Comparison of ENCODE assay signal across 32 cellular contexts in the genomic region with DNA sequence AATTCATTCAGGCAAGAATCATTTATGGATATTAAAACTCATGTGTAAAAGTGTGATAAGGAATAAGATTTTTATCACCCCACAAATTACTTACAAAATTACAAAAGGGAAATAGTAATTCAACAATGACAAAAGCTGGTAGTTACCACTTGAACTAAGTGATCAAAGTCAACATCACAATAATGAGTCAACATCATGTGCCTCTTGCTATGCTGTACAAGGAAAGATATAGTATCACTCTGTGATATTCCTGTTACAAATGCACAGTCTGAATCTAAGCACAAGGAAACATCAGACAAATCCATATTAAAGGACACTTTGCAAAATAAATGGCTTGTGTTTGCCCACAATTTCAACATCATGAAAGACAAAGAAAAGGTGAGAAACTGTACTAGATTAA.
"Had no signal": no experiment of that assay in that cellular context is flagged by ENCODE, and none has a peak within 500 bp of the region (broad histone marks: within the 10 kb centered on the region; RNA-seq: fewer than 3 reads in every experiment).

No MANE protein-coding gene starts in this region.

- H3K9me3 ChIP-seq: ascending aorta, neutrophil, ovary, upper lobe of right lung had no signal

- H3K9me3 Mint-ChIP-seq: stimulated activated effector memory CD8-positive, alpha-beta T cell treated with anti-CD3 and anti-CD28 coated beads, Interleukin-12 subunit alpha, Interleukin-12 subunit beta, amount 100 ng/mL, for 72 hours had no signal

- H3K27me3 ChIP-seq: ascending aorta, foreskin keratinocyte, neutrophil, ovary, upper lobe of right lung had no signal

- H3K4me3 ChIP-seq: ascending aorta, ovary, skin epidermis, upper lobe of right lung had no signal

- H3K27ac Mint-ChIP-seq: activated naive CD4-positive, alpha-beta T cell treated with anti-CD3 and anti-CD28 coated beads for 36 hours; activated naive CD8-positive, alpha-beta T cell treated with anti-CD3 and anti-CD28 coated beads for 36 hours; activated T-helper 1 cell treated with anti-CD3 and anti-CD28 coated beads, Interleukin-12 subunit alpha, Interleukin-12 subunit beta, Interleukin-2, Interleukin-4 antibody, amounts not matched to agents 30 ng/mL and 10 ng/mL and 1 ng/mL, durations not matched to agents 14 hours and 24 hours and 36 hours; brain; progenitor cell of endocrine pancreas; stimulated activated effector memory CD8-positive, alpha-beta T cell treated with anti-CD3 and anti-CD28 coated beads, Interleukin-12 subunit alpha, Interleukin-12 subunit beta, amount 100 ng/mL, for 72 hours; stimulated activated naive CD8-positive, alpha-beta T cell treated with anti-CD3 and anti-CD28 coated beads, Interleukin-15, amount 100 ng/mL, for 72 hours; T-helper 1 cell treated with Interleukin-12 subunit alpha and Interleukin-12 subunit beta and Interleukin-4 antibody, amounts not matched to agents 30 μg/mL and 1 μg/mL, for 36 hours had no signal

- H3K4me1 ChIP-seq: ascending aorta, foreskin keratinocyte, upper lobe of right lung had no signal

- H3K4me3 Mint-ChIP-seq: activated naive CD4-positive, alpha-beta T cell treated with anti-CD3 and anti-CD28 coated beads for 36 hours; activated naive CD8-positive, alpha-beta T cell treated with anti-CD3 and anti-CD28 coated beads for 36 hours; activated T-helper 1 cell treated with anti-CD3 and anti-CD28 coated beads, Interleukin-12 subunit alpha, Interleukin-12 subunit beta, Interleukin-2, Interleukin-4 antibody, amounts not matched to agents 30 ng/mL and 10 ng/mL and 1 ng/mL, durations not matched to agents 14 hours and 24 hours and 36 hours; brain; nephron; stimulated activated effector memory CD8-positive, alpha-beta T cell treated with anti-CD3 and anti-CD28 coated beads, Interleukin-12 subunit alpha, Interleukin-12 subunit beta, amount 100 ng/mL, for 72 hours; stimulated activated naive CD8-positive, alpha-beta T cell treated with anti-CD3 and anti-CD28 coated beads, Interleukin-15, amount 100 ng/mL, for 72 hours; T-helper 1 cell treated with Interleukin-12 subunit alpha and Interleukin-12 subunit beta and Interleukin-4 antibody, amounts not matched to agents 30 μg/mL and 1 μg/mL, for 36 hours had no signal

- DNase-seq: activated CD4-positive, alpha-beta T cell treated with anti-CD3 and anti-CD28 coated beads for 48 hours; activated CD4-positive, alpha-beta T cell treated with anti-CD3 and anti-CD28 coated beads, Interleukin-2, amount 50 U/mL, for 48 hours; activated CD8-positive, alpha-beta memory T cell treated with anti-CD3 and anti-CD28 coated beads, Interleukin-2, amount 50 U/mL, for 4 hours; activated effector memory CD4-positive, alpha-beta T cell treated with anti-CD3 and anti-CD28 coated beads, Interleukin-2, amount 50 U/mL, for 16 hours; activated naive CD4-positive, alpha-beta T cell treated with anti-CD3 and anti-CD28 coated beads for 36 hours; activated naive CD8-positive, alpha-beta T cell treated with anti-CD3 and anti-CD28 coated beads for 36 hours; activated T-cell treated with anti-CD3 and anti-CD28 coated beads, Interleukin-2, amount 50 U/mL, for 1 hour; cortex of kidney; foreskin keratinocyte; islet precursor cell; left cardiac atrium; left ventricle myocardium superior; ovary; retina; stimulated activated CD4-positive, alpha-beta T cell treated with anti-CD3 and anti-CD28 coated beads, Interleukin-4, amount 100 ng/mL, for 24 hours; stimulated activated naive CD8-positive, alpha-beta T cell treated with anti-CD3 and anti-CD28 coated beads, Interleukin-15, amount 100 ng/mL, for 72 hours; substantia nigra; T-helper 9 cell; upper lobe of right lung had no signal

- ATAC-seq: activated CD4-positive, CD25-positive, alpha-beta regulatory T cell treated with anti-CD3 and anti-CD28 coated beads, Interleukin-2, amount 50 U/mL, for 24 hours; esophagus mucosa; foreskin keratinocyte; left cardiac atrium; left ventricle myocardium superior; sciatic nerve; stimulated activated effector memory CD8-positive, alpha-beta T cell treated with anti-CD3 and anti-CD28 coated beads, Interleukin-12 subunit alpha, Interleukin-12 subunit beta, amount 100 ng/mL, for 72 hours; stimulated activated naive CD8-positive, alpha-beta T cell treated with anti-CD3 and anti-CD28 coated beads, Interleukin-15, amount 100 ng/mL, for 72 hours; upper lobe of right lung had no signal

- H3K36me3 Mint-ChIP-seq: brain; stimulated activated effector memory CD8-positive, alpha-beta T cell treated with anti-CD3 and anti-CD28 coated beads, Interleukin-12 subunit alpha, Interleukin-12 subunit beta, amount 100 ng/mL, for 72 hours had no signal

- H3K36me3 ChIP-seq: ascending aorta, neutrophil, ovary, upper lobe of right lung had no signal

- H3K27ac ChIP-seq: ascending aorta, foreskin keratinocyte, neutrophil, ovary, skin epidermis, upper lobe of right lung, VCaP had no signal
